9 cellular contexts compared by ENCODE assay signal in the genomic region with DNA sequence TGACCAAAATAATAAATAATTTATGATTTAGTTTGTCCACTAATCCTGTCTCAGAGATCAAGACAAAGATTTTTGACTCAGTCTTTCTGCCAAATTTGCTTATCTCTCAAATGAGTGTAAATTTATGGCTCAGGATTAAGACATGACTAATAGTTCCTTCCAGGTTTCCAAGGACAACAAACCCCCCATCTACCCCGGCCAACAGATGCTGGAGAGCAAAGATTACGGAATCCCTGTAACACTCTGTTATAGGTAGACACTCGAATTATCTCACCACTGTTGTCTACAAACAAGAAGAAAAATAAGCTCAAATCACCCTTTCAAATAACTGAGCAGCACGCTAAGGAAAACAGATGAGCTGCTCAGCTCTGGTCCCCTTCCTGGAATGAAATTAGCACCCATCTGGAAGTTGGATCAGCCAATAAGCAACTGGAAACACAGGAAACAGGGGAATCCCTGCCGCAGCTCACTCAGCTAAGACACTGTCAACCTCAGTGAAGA. TPM values are rescaled to one million over a fixed set of nuclear protein-coding genes. Genes with fewer than 3 reads are reported as not detected.
DNase-seq lines count a peak whose midpoint lies in the region; ATAC-seq and TF ChIP-seq lines count a peak whose summit lies in the region.
"Had no signal": no experiment of that assay in that cellular context is flagged by ENCODE, and none has a peak within 500 bp of the region (broad histone marks: within the 10 kb centered on the region; RNA-seq: fewer than 3 reads in every experiment).

No MANE protein-coding gene starts in this region.

- no peak for TF ChIP-seq EP300 in sigmoid colon (IDR thresholded peaks at IDR 0.05)

- intact Hi-C loops in Right ventricle myocardium superior (cut with DNase I) (no loop called here), sigmoid colon (cut with DNase I) (no loop called here)

- 73 to 83% methylated on average over 5 of the region's 5 CpGs for WGBS in sigmoid colon, 2 donors

- DNase-seq in EL: peak; percentile 48
- no peak for DNase-seq in Right ventricle myocardium superior
- DNase-seq in sigmoid colon: no peak
- no peak for DNase-seq in NCI-H2107 treated with DMSO at 0.1 percent for 48 hours (lab: John Stamatoyannopoulos, UW; ENCODE audit: unreplicated experiment)
- DNase-seq: central memory CD4-positive, alpha-beta T cell had no signal

- TF ChIP-seq CTCF in sigmoid colon (IDR thresholded peaks at IDR 0.05): no peak

- peak overlapping the region; percentile 77 to 87 (median 84) for H3K27ac ChIP-seq in sigmoid colon

- peak overlapping the region in 2 of 4 donors; percentile 4 to 20 for H3K4me3 ChIP-seq in sigmoid colon

- H3K9me3 ChIP-seq in sigmoid colon: no peaks in the 10 kb centered on the region

- no peaks in the 10 kb centered on the region for H3K27me3 ChIP-seq in sigmoid colon

- peaks cover 0 to 19% (median 0%) of the 10 kb centered on the region in 4 donors for H3K36me3 ChIP-seq in sigmoid colon

- no peak for TF ChIP-seq POLR2A in sigmoid colon (IDR thresholded peaks at IDR 0.05)

- peak; percentile 66 for ATAC-seq in SK-N-SH treated with all-trans-retinoic acid at 6 μM for 48 hours
- peak; percentile 66 for ATAC-seq in Right ventricle myocardium superior (ENCODE audit: poor library complexity)
- no peak for ATAC-seq in GM19395 (IDR thresholded peaks at IDR 0.05; ENCODE audit: unreplicated experiment)
- no peak for ATAC-seq in GM21576 (IDR thresholded peaks at IDR 0.05; ENCODE audit: unreplicated experiment)
- ATAC-seq in HG03159 (IDR thresholded peaks at IDR 0.05; ENCODE audit: unreplicated experiment): no peak

- peaks cover 0 to 93% (median 83%) of the 10 kb centered on the region in 4 donors for H3K4me1 ChIP-seq in sigmoid colon

TF ChIP-seq in SK-N-SH treated with all-trans-retinoic acid at 6 μM for 48 hours, 23 proteins besides CTCF, POLR2A, EP300 and RAD21:
- TF ChIP-seq ISL1 (CRISPR knock-in tag; IDR thresholded peaks at IDR 0.05): peak; percentile 85
- no peak for TF ChIP-seq ZNF70 (CRISPR knock-in tag; IDR thresholded peaks at IDR 0.05)
- TF ChIP-seq CSRNP3 (CRISPR knock-in tag; IDR thresholded peaks at IDR 0.05): no peak

RNA-seq across cellular contexts. Expression of gene SVIL, which starts 56.8 kb away (rescaled TPM):
- total RNA-seq in Right ventricle myocardium superior (298 TPM), sigmoid colon (1,000 to 10,000 TPM in 1 of 4 donors, 100 to 1,000 TPM in 3; 637 to 1,443 (median 763) TPM)
- 10 to 100 TPM in 2 of 3 donors, 1 to 10 TPM in 1; 8.3 to 42.5 (median 10.8) TPM for polyA plus RNA-seq in sigmoid colon

Comparison
In these comparisons a context has a peak if more than half of its experiments do, and no peak if none do; other contexts are left out.
1. ATAC-seq: peak in SK-N-SH treated with all-trans-retinoic acid at 6 μM for 48 hours (single experiment) and Right ventricle myocardium superior (single experiment); none in GM19395 (single experiment), GM21576 (single experiment) and HG03159 (single experiment).